In genomic region chr16:4008116-4008515, GRCh38 we compare ENCODE assay signal across 28 cellular contexts.
"Had no signal": no experiment of that assay in that cellular context is flagged by ENCODE, and none has a peak within 500 bp of the region (broad histone marks: within the 10 kb centered on the region; RNA-seq: fewer than 3 reads in every experiment).

No MANE protein-coding gene starts in this region.

- H3K4me3 Mint-ChIP-seq: mesothelial cell of epicardium; naive B cell; natural killer cell; nephron progenitor cell; stimulated activated naive CD8-positive, alpha-beta T cell treated with anti-CD3 and anti-CD28 coated beads, Interleukin-15, Interleukin-2, amounts not matched to agents 100 ng/mL and 50 ng/mL, for 24 hours had no signal

- H3K9me3 ChIP-seq: left lung, ovary, suprapubic skin, thoracic aorta, tibial artery, upper lobe of right lung had no signal

- DNase-seq: hippocampal formation; left colon; left lung; mesendoderm; naive B cell; natural killer cell; nephron progenitor cell; ovary; retina; stimulated activated CD4-positive, alpha-beta T cell treated with anti-CD3 and anti-CD28 coated beads, Interleukin-12 subunit alpha, Interleukin-12 subunit beta, amount 100 ng/mL, for 4 hours; stimulated activated CD4-positive, alpha-beta T cell treated with anti-CD3 and anti-CD28 coated beads, Interleukin-15, amount 100 ng/mL, for 24 hours; stimulated activated CD4-positive, alpha-beta T cell treated with anti-CD3 and anti-CD28 coated beads, Interleukin-2, amount 100 ng/mL, for 24 hours; stimulated activated CD4-positive, alpha-beta T cell treated with anti-CD3 and anti-CD28 coated beads, Interleukin-4, amount 100 ng/mL, for 1 hour; stimulated activated naive CD4-positive, alpha-beta T cell; tibial artery; trophoblast cell; upper lobe of right lung had no signal

- H3K27me3 ChIP-seq: left lung, ovary, suprapubic skin, tibial artery, upper lobe of right lung had no signal

- H3K4me3 ChIP-seq: left lung, lung, ovary, skin epidermis, suprapubic skin, thoracic aorta, tibial artery, upper lobe of right lung had no signal

- H3K9me3 Mint-ChIP-seq: mesothelial cell of epicardium; naive B cell; natural killer cell; stimulated activated naive CD8-positive, alpha-beta T cell treated with anti-CD3 and anti-CD28 coated beads, Interleukin-15, Interleukin-2, amounts not matched to agents 100 ng/mL and 50 ng/mL, for 24 hours had no signal

- ATAC-seq: left colon, left lung, natural killer cell, right cardiac atrium, sciatic nerve, upper lobe of right lung had no signal

- FAIRE-seq: keratinocyte, urothelium cell line had no signal

- H3K36me3 Mint-ChIP-seq: mesothelial cell of epicardium, naive B cell, natural killer cell had no signal

- H3K4me1 Mint-ChIP-seq: naive B cell had no signal

- H3K27ac ChIP-seq: left lung, ovary, skin epidermis, suprapubic skin, thoracic aorta, tibial artery, upper lobe of right lung had no signal

- H3K36me3 ChIP-seq: left lung, ovary, thoracic aorta had no signal

- H3K4me1 ChIP-seq: suprapubic skin had no signal

- H3K27me3 Mint-ChIP-seq: stimulated activated naive CD8-positive, alpha-beta T cell treated with anti-CD3 and anti-CD28 coated beads, Interleukin-15, Interleukin-2, amounts not matched to agents 100 ng/mL and 50 ng/mL, for 24 hours had no signal

- H3K27ac Mint-ChIP-seq: mesothelial cell of epicardium; progenitor cell of endocrine pancreas; stimulated activated naive CD8-positive, alpha-beta T cell treated with anti-CD3 and anti-CD28 coated beads, Interleukin-15, Interleukin-2, amounts not matched to agents 100 ng/mL and 50 ng/mL, for 24 hours had no signal
